ENCODE assay signal across 7 cellular contexts in the genomic region with DNA sequence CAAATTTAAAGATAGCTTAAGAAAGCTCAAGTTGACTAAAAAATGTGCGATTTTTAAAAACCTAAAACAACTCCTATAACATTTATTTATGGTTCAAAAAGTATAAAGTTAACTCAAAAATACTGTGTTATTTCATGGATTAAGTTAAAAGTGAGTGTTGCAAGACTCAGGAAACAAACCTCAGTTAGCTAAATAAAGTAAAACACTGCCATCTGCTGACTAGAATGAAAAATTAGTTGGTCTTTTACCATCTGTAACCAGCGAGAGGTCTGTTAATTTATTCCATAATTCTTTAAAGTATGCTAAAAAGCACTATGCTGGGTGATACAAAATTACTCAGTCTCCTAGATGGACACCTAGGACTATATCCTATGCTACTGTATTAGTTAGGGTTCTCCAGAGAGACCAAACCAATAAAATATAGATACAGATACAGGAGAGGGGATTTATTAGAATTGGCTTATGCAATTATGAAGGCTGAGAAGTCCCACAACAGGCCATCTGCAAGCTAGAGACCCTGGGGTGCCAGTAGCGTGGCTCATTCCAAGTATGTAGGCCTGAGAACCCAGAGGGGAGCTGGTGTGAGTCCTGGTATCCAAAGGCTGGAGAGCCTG. TPM values are rescaled to one million over a fixed set of nuclear protein-coding genes. Genes with fewer than 3 reads are reported as not detected.
DNase-seq lines count a peak whose midpoint lies in the region; ATAC-seq and TF ChIP-seq lines count a peak whose summit lies in the region.

No MANE protein-coding gene starts in this region.

- ATAC-seq in GM18907 (IDR thresholded peaks at IDR 0.05; ENCODE audit: unreplicated experiment), result no peak

- TF ChIP-seq CTCF in GM12865 (IDR thresholded peaks at IDR 0.05; ENCODE audit: insufficient read depth, low read depth, low read length, missing control alignments) (no peak), fibroblast of pulmonary artery (IDR thresholded peaks at IDR 0.05; ENCODE audit: low read length, missing control alignments) (peak; percentile 41), spleen (IDR thresholded peaks at IDR 0.05 in 8 of 11, conservative IDR thresholded peaks at IDR 0.05 in 3 of 11) (peak in 8 of 11 experiments; percentile 38 to 62 (median 50))

- intact Hi-C loops in spleen (cut with DNase I; ENCODE audit: low total_unique reads), result loop anchor here (5.0 kb wide), 1 partner anchor 224 kb away; no protein-coding TSS in a partner anchor
- intact Hi-C loops in head of caudate nucleus (cut with DNase I), result loop anchor here (2.0 kb wide), 1 partner anchor 221 kb away; no protein-coding TSS in a partner anchor

- DNase-seq in GM12865 (ENCODE audit: low read depth) (peak; percentile 39), SHP77 (lab: John Stamatoyannopoulos, UW) (peak; percentile 6 to 27), fibroblast of pulmonary artery (ENCODE audit: low read depth) (peak; percentile 80), spleen (no peak), head of caudate nucleus (no peak)
- DNase-seq in Jurkat, Clone E6-1 (ENCODE audit: low read depth, low spot score), result peak; percentile 37

- no peak for TF ChIP-seq POLR2A in spleen (IDR thresholded peaks at IDR 0.05)

- peaks cover 0 to 35% (median 6%) of the 10 kb centered on the region in 6 donors for H3K4me1 ChIP-seq in spleen

- no peak overlapping the region for H3K27ac ChIP-seq in spleen

- 3 to 28% (median 9%) methylated on average over 3 of the region's 3 CpGs for WGBS in spleen, 5 donors

- no peaks in the 10 kb centered on the region for H3K9me3 ChIP-seq in spleen

- peaks cover 0 to 14% (median 0%) of the 10 kb centered on the region in 7 donors for H3K27me3 ChIP-seq in spleen (replicated peaks in 1 of 7)

- H3K4me3 ChIP-seq in GM12865 (ENCODE audit: low read depth, low read length) (no peak overlapping the region), fibroblast of pulmonary artery (replicated peaks; ENCODE audit: low read depth, low read length) (no peak overlapping the region), spleen (no peak overlapping the region)
- H3K4me3 ChIP-seq in Jurkat, Clone E6-1 (ENCODE audit: low read length), result no peak overlapping the region

- no peaks in the 10 kb centered on the region for H3K36me3 ChIP-seq in spleen

RNA-seq across cellular contexts. Expression of a gene that starts 4.9 kb away (rescaled TPM):
- polyA plus RNA-seq in Jurkat, Clone E6-1 (2012; ENCODE audit: insufficient read depth, insufficient read length), result 3.1 TPM
- 100 to 1,000 TPM; 116 to 208 (median 135) TPM for total RNA-seq in spleen
- polyA plus RNA-seq in spleen, result 1 to 10 TPM; 1.6 to 3.7 (median 1.9) TPM

Comparison
In these comparisons a context has a peak if more than half of its experiments do, and no peak if none do; other contexts are left out.
1. DNase-seq: peak in GM12865 (single experiment), Jurkat, Clone E6-1 (single experiment), SHP77 (2 of 2) and fibroblast of pulmonary artery (single experiment); none in spleen (single experiment) and head of caudate nucleus (0 of 42).